Comparison of ENCODE assay signal across 18 cellular contexts in the genomic region with DNA sequence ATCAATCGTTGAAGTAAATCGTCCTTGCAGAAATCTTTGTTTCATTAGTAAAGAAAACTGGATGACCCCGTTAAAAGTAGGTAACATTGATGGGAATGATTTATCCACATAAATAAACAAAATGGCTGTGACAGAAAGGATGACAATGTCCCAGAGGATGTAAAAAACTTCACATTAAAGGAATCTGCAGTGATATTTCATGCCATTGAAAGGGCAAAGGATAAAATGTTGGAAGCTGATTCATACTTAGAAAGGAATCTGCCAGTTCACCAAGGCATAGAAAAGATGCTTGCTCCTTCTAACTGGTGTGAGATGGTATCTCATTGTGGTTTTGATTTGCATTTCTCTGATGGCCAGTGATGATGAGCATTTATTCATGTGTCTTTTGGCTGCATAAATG. TPM values are rescaled to one million over a fixed set of nuclear protein-coding genes. Genes with fewer than 3 reads are reported as not detected.
A peak's percentile ranks its signal among the peaks of the same experiment; 100 is the strongest.
DNase-seq lines count a peak whose midpoint lies in the region; ATAC-seq and TF ChIP-seq lines count a peak whose summit lies in the region.
"Had no signal": no experiment of that assay in that cellular context is flagged by ENCODE, and none has a peak within 500 bp of the region (broad histone marks: within the 10 kb centered on the region; RNA-seq: fewer than 3 reads in every experiment).

No MANE protein-coding gene starts in this region.

- peak; percentile 9 for DNase-seq in Daoy (ENCODE audit: low read depth)
- peak; percentile 88 for DNase-seq in PC-3
- DNase-seq in choroid plexus epithelial cell (ENCODE audit: low read depth), result peak; percentile 67
- DNase-seq in mesothelial cell of epicardium (ENCODE audit: low spot score in 2 of 2, unreplicated experiment in 2 of 2), result no peak
- no peak for DNase-seq in stimulated activated CD4-positive, alpha-beta T cell treated with anti-CD3 and anti-CD28 coated beads, Interleukin-4, amount 100 ng/mL, for 1 hour
- DNase-seq in H4 (ENCODE audit: low spot score), result no peak
- no peak for DNase-seq in pons (ENCODE audit: low spot score)
- DNase-seq: activated CD4-positive, alpha-beta T cell treated with anti-CD3 and anti-CD28 coated beads for 48 hours; CD4-positive, alpha-beta T cell; GF-D8; left ventricle myocardium superior; NCI-H1092; NCI-H2227 treated with DMSO at 0.1 percent for 48 hours; right cardiac atrium; stimulated activated naive B cell treated with anti-CD40 and anti-IgM and Interleukin-4, amounts not matched to agents 10 μg/mL and 1 μg/mL and 100 μg/mL, for 72 hours; T-helper 1 cell had no signal

- no peaks in the 10 kb centered on the region for H3K36me3 ChIP-seq in PC-3 (ENCODE audit: low read depth, low read length)

- no peaks in the 10 kb centered on the region for H3K36me3 Mint-ChIP-seq in mesothelial cell of epicardium
- H3K36me3 Mint-ChIP-seq: natural killer cell treated with Interleukin-12 subunit alpha and Interleukin-12 subunit beta and Interleukin-15 and Interleukin-18, amount 100 ng/mL, for 72 hours had no signal

- H2AFZ ChIP-seq in PC-3 (ENCODE audit: low read length), result peak overlapping the region; percentile 8; the same call in 1 of the 2 replicates

- H3K9ac ChIP-seq in PC-3 (ENCODE audit: low read length), result peak overlapping the region; percentile 23

- no peaks in the 10 kb centered on the region for H3K27me3 Mint-ChIP-seq in mesothelial cell of epicardium (ENCODE audit: low read depth)
- H3K27me3 Mint-ChIP-seq: CD4-positive, alpha-beta T cell; natural killer cell treated with Interleukin-12 subunit alpha and Interleukin-12 subunit beta and Interleukin-15 and Interleukin-18, amount 100 ng/mL, for 72 hours; stimulated activated naive B cell treated with anti-CD40 and anti-IgM and Interleukin-4, amounts not matched to agents 10 μg/mL and 1 μg/mL and 100 μg/mL, for 72 hours had no signal

- H3K4me1 Mint-ChIP-seq in mesothelial cell of epicardium, result peaks cover 21% of the 10 kb centered on the region
- H3K4me1 Mint-ChIP-seq: stimulated activated naive B cell treated with anti-CD40 and anti-IgM and Interleukin-4, amounts not matched to agents 10 μg/mL and 1 μg/mL and 100 μg/mL, for 72 hours had no signal

- H3K27ac ChIP-seq in PC-3 (ENCODE audit: low read length), result peak overlapping the region; percentile 81

- peak overlapping the region; percentile 13; the same call in 1 of the 2 replicates for H3K4me3 ChIP-seq in PC-3 (ENCODE audit: low read length)
- no peak overlapping the region for H3K4me3 ChIP-seq in choroid plexus epithelial cell (ENCODE audit: low read depth, low read length)

- ATAC-seq in PC-3 (peak; percentile 50), HG03175 (IDR thresholded peaks at IDR 0.05; ENCODE audit: unreplicated experiment) (no peak)
- ATAC-seq: left ventricle myocardium superior; natural killer cell treated with Interleukin-12 subunit alpha and Interleukin-12 subunit beta and Interleukin-15 and Interleukin-18, amount 100 ng/mL, for 72 hours; right cardiac atrium; stimulated activated naive B cell treated with anti-CD40 and anti-IgM and Interleukin-4, amounts not matched to agents 10 μg/mL and 1 μg/mL and 100 μg/mL, for 72 hours had no signal

- H3K9me2 ChIP-seq in PC-3 (replicated peaks; ENCODE audit: low read length), result 0 out of 2 replicates have a peak, but pooled peaks cover 3% of the 10 kb centered on the region

- H3K27ac Mint-ChIP-seq in mesothelial cell of epicardium, result peak overlapping the region; percentile 94
- H3K27ac Mint-ChIP-seq: CD4-positive, alpha-beta T cell; natural killer cell treated with Interleukin-12 subunit alpha and Interleukin-12 subunit beta and Interleukin-15 and Interleukin-18, amount 100 ng/mL, for 72 hours; stimulated activated naive B cell treated with anti-CD40 and anti-IgM and Interleukin-4, amounts not matched to agents 10 μg/mL and 1 μg/mL and 100 μg/mL, for 72 hours had no signal

- H3K4me3 Mint-ChIP-seq in mesothelial cell of epicardium, result no peak overlapping the region
- H3K4me3 Mint-ChIP-seq: CD4-positive, alpha-beta T cell; natural killer cell treated with Interleukin-12 subunit alpha and Interleukin-12 subunit beta and Interleukin-15 and Interleukin-18, amount 100 ng/mL, for 72 hours; stimulated activated naive B cell treated with anti-CD40 and anti-IgM and Interleukin-4, amounts not matched to agents 10 μg/mL and 1 μg/mL and 100 μg/mL, for 72 hours had no signal

- no peaks in the 10 kb centered on the region for H4K20me1 ChIP-seq in PC-3 (ENCODE audit: low read length)

- H3F3A ChIP-seq in PC-3 (ENCODE audit: low read length, unreplicated experiment), result peaks cover 3% of the 10 kb centered on the region

- TF ChIP-seq CTCF in PC-3 (conservative IDR thresholded peaks at IDR 0.05; ENCODE audit: low read depth, low read length) (no peak), choroid plexus epithelial cell (conservative IDR thresholded peaks at IDR 0.05; ENCODE audit: low read depth, low read length) (no peak), mesothelial cell of epicardium (IDR thresholded peaks at IDR 0.05; ENCODE audit: unreplicated experiment) (no peak)

- no peaks in the 10 kb centered on the region for H3K9me3 Mint-ChIP-seq in mesothelial cell of epicardium
- H3K9me3 Mint-ChIP-seq: CD4-positive, alpha-beta T cell; natural killer cell treated with Interleukin-12 subunit alpha and Interleukin-12 subunit beta and Interleukin-15 and Interleukin-18, amount 100 ng/mL, for 72 hours; stimulated activated naive B cell treated with anti-CD40 and anti-IgM and Interleukin-4, amounts not matched to agents 10 μg/mL and 1 μg/mL and 100 μg/mL, for 72 hours had no signal

- H3K4me2 ChIP-seq in PC-3 (ENCODE audit: low read length), result peak overlapping the region; percentile 66

- H3K9me3 ChIP-seq in PC-3 (ENCODE audit: low read length), result no peaks in the 10 kb centered on the region

- POLR2A ChIA-PET in PC-3 (lab: Charles Lee; ENCODE audit: unreplicated experiment), result interaction anchor here (0.6 kb wide), 1 partner anchor 53 kb away, joined by 4 read pairs; no protein-coding TSS in a partner anchor

- no peaks in the 10 kb centered on the region for H3K27me3 ChIP-seq in PC-3 (ENCODE audit: low read length)

- no peaks in the 10 kb centered on the region for H3K79me2 ChIP-seq in PC-3 (ENCODE audit: low read length)

- no TSS peak for BruUV-seq in PC-3 (replicated peaks; lab: Mats Ljungman, UMichigan)

- intact Hi-C loops in PC-3 (cut with micrococcal nuclease), result no loop called here

- peaks cover 42% of the 10 kb centered on the region for H3K4me1 ChIP-seq in PC-3 (ENCODE audit: insufficient read depth, low read length)

- CTCF ChIA-PET in PC-3 (lab: Charles Lee), result no interaction called here

RNA-seq across cellular contexts. Expression of gene EPGN, which starts 24.2 kb away (rescaled TPM):
- total RNA-seq in Daoy (2014; rRNA removed; shearing (Covaris generic)), result 1.3 TPM in 1 of 2 replicates, not detected in the other
- total RNA-seq in PC-3 (2014; rRNA removed) (70.7 and 98.0 TPM in 2 replicates), mesothelial cell of epicardium (7.8 to 8.3 TPM (median 8.0 TPM) in 3 replicates)
- total RNA-seq in H4 (2014; rRNA removed; shearing (Covaris generic)), result 1.4 and 1.7 TPM in 2 replicates

Comparison
In these comparisons a context has a peak if more than half of its experiments do, and no peak if none do; other contexts are left out.
1. DNase-seq: peak in Daoy (single experiment), PC-3 (single experiment) and choroid plexus epithelial cell (single experiment); none in mesothelial cell of epicardium (0 of 2), stimulated activated CD4-positive, alpha-beta T cell treated with anti-CD3 and anti-CD28 coated beads, Interleukin-4, amount 100 ng/mL, for 1 hour (single experiment), H4 (single experiment) and pons (single experiment).